Comparison of ENCODE assay signal across 28 cellular contexts in genomic region chr12:3938042-3938544, GRCh38.
"Had no signal": no experiment of that assay in that cellular context is flagged by ENCODE, and none has a peak within 500 bp of the region (broad histone marks: within the 10 kb centered on the region; RNA-seq: fewer than 3 reads in every experiment).

No MANE protein-coding gene starts in this region.

- H3K4me1 ChIP-seq: colonic mucosa, esophagus squamous epithelium, gastrocnemius medialis, heart right ventricle, left lung, lower lobe of right lung had no signal

- H3K36me3 ChIP-seq: colonic mucosa, esophagus squamous epithelium, gastrocnemius medialis, heart right ventricle, left lung, lower lobe of right lung had no signal

- H3K27me3 ChIP-seq: colonic mucosa had no signal

- H3K27ac Mint-ChIP-seq: dendritic cell treated with granulocyte-macrophage colony-stimulating factor and Interleukin-4, amounts not matched to agents 40 ng/mL and 50 ng/mL, for 4 days; effector memory CD8-positive, alpha-beta T cell; endodermal cell; mesothelial cell of epicardium; naive B cell had no signal

- ATAC-seq: effector memory CD8-positive, alpha-beta T cell; esophagus mucosa; gastrocnemius medialis; heart right ventricle; left cardiac atrium; left lung; left ventricle myocardium superior; lower lobe of right lung; mucosa of descending colon had no signal

- H3K4me3 ChIP-seq: colonic mucosa, esophagus squamous epithelium, gastrocnemius medialis, heart right ventricle, left lung, lower lobe of right lung, mucosa of descending colon had no signal

- H3K27ac ChIP-seq: colonic mucosa, epithelial cell of prostate, esophagus squamous epithelium, gastrocnemius medialis, heart right ventricle, left lung, lower lobe of right lung had no signal

- DNase-seq: colonic mucosa; cortex of kidney; effector CD8-positive, alpha-beta T cell; effector memory CD8-positive, alpha-beta T cell; endodermal cell; erythroblast; esophagus squamous epithelium; foreskin fibroblast; foreskin melanocyte; gastrocnemius medialis; glutamatergic neuron; head of caudate nucleus; heart right ventricle; hippocampal formation; left cardiac atrium; left lung; left ventricle myocardium superior; lower lobe of right lung; mesenchymal stem cell; mucosa of descending colon; naive B cell had no signal

- H3K4me3 Mint-ChIP-seq: dendritic cell treated with granulocyte-macrophage colony-stimulating factor and Interleukin-4, amounts not matched to agents 40 ng/mL and 50 ng/mL, for 4 days; effector memory CD8-positive, alpha-beta T cell; endodermal cell; mesothelial cell of epicardium; naive B cell had no signal

- H3K9me3 ChIP-seq: colonic mucosa, esophagus squamous epithelium, gastrocnemius medialis, heart right ventricle, left lung, lower lobe of right lung, mucosa of descending colon had no signal

- H3K9me3 Mint-ChIP-seq: dendritic cell treated with granulocyte-macrophage colony-stimulating factor and Interleukin-4, amounts not matched to agents 40 ng/mL and 50 ng/mL, for 4 days; effector memory CD8-positive, alpha-beta T cell; mesothelial cell of epicardium; naive B cell had no signal

- H3K36me3 Mint-ChIP-seq: mesothelial cell of epicardium, naive B cell had no signal

- FAIRE-seq: endometrium, islet of Langerhans, keratinocyte had no signal

- H3K4me1 Mint-ChIP-seq: endodermal cell had no signal
